8 cellular contexts compared by ENCODE assay signal in the genomic region with DNA sequence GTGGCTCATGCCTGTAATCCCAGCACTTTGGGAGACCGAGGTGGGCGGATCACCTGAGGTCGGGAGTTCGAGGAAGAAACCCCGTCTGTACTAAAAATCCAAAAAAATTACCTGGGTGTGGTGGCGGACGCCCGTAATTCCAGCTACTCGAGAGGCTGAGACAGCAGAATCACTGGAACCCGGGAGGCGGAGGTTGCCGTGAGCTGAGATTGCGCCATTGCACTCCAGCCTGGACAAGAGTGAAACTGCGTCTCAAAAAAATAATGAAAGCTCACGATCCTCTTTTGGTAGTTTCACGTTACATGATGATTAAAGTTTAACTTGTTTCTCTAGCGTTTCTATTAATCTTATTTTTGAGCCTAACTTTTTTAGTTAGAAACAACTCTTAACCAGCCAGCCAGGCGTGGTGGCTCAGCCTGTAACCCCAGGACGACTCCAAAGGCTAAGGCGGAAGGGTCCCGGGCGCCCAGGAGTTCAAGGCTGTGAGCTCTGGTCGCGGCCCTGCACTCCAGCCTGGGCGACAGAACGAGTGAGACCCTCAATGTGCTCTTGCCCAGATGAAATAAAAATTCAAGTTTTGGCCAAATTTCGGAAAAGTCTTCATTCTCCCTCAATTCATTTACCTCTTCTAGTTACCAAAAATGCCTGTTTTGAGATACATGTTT. TPM values are rescaled to one million over a fixed set of nuclear protein-coding genes. Genes with fewer than 3 reads are reported as not detected.
DNase-seq lines count a peak whose midpoint lies in the region; ATAC-seq, FAIRE-seq and TF ChIP-seq lines count a peak whose summit lies in the region.

No MANE protein-coding gene starts in this region.

- POLR2A ChIA-PET in T-cell (lab: Charles Lee), result interaction anchor here in 1 of 2 donors (0.6 kb wide), 1 partner anchor 1257 kb away, joined by 3 read pairs; a partner anchor contains a TSS

- H3K4me3 Mint-ChIP-seq in HFFc6 (peak overlapping the region; percentile 92), T-cell (peak overlapping the region; percentile 88 to 93 (median 90)), glutamatergic neuron (ENCODE audit: unreplicated experiment) (peak overlapping the region; percentile 91)

- CTCF ChIA-PET in T-cell (lab: Charles Lee), result interaction anchor here (0.6 to 3.0 kb wide), 4 partner anchors 9 to 1141 kb away, joined by 3 to 10 read pairs (median 7); partner anchors contain the start of gene MYLK4 (in 1 of the 2)

- no peaks in the 10 kb centered on the region; the same call in 1 of the 2 replicates for H3K9me3 Mint-ChIP-seq in HFFc6
- H3K9me3 Mint-ChIP-seq in T-cell, result no peaks in the 10 kb centered on the region
- H3K9me3 Mint-ChIP-seq in glutamatergic neuron (ENCODE audit: unreplicated experiment), result peaks cover 13% of the 10 kb centered on the region

- H3K27ac Mint-ChIP-seq in HFFc6, result peak overlapping the region; percentile 98
- H3K27ac Mint-ChIP-seq in T-cell, result peak overlapping the region; percentile 98
- H3K27ac Mint-ChIP-seq in glutamatergic neuron (ENCODE audit: unreplicated experiment), result peak overlapping the region; percentile 98

- H3K27ac ChIP-seq in skeletal muscle tissue (ENCODE audit: low read depth, low read length), result peak overlapping the region; percentile 71

- TF ChIP-seq CTCF in HFFc6 (IDR thresholded peaks at IDR 0.05) (no peak), glutamatergic neuron (IDR thresholded peaks at IDR 0.05; ENCODE audit: partially characterized antibody, unreplicated experiment) (no peak)

- ATAC-seq in T-cell (replicated peaks in 1 of 4), result no peak
- no peak for ATAC-seq in GM18505 (IDR thresholded peaks at IDR 0.05; ENCODE audit: unreplicated experiment)

- DNase-seq in HFFc6 (no peak), T-cell (peak in 1 of 34 experiments; percentile 17), glutamatergic neuron (no peak), NCI-H187 treated with DMSO at 0.1 percent for 48 hours (lab: John Stamatoyannopoulos, UW) (no peak), frontal cortex (ENCODE audit: low spot score in 2 of 2) (no peak), inferior parietal cortex (ENCODE audit: extremely low spot score) (no peak)

- H3K36me3 ChIP-seq in skeletal muscle tissue (ENCODE audit: control insufficient read depth in 3 of 3, insufficient read depth in 3 of 3, low read length in 3 of 3), result no peaks in the 10 kb centered on the region

- H3K36me3 Mint-ChIP-seq in HFFc6 (ENCODE audit: low read depth) (peaks cover 7% of the 10 kb centered on the region; the same call in 1 of the 2 replicates), T-cell (no peaks in the 10 kb centered on the region), glutamatergic neuron (ENCODE audit: unreplicated experiment) (no peaks in the 10 kb centered on the region)

- peak overlapping the region in 2 of 3 donors; percentile 81 to 82 for H3K9ac ChIP-seq in skeletal muscle tissue (ENCODE audit: low read depth in 1 of 3, low read length in 3 of 3)

- H3K4me1 Mint-ChIP-seq in HFFc6 (ENCODE audit: low read depth), result peaks cover 45% of the 10 kb centered on the region
- H3K4me1 Mint-ChIP-seq in T-cell, result peaks cover 39 to 43% (median 40%) of the 10 kb centered on the region in 3 donors
- H3K4me1 Mint-ChIP-seq in glutamatergic neuron (ENCODE audit: low read depth, unreplicated experiment), result peaks cover 19% of the 10 kb centered on the region

- no peaks in the 10 kb centered on the region for H3K27me3 ChIP-seq in skeletal muscle tissue (ENCODE audit: control insufficient read depth in 3 of 3, insufficient read depth in 3 of 3, low read length in 3 of 3)

- no peak for TF ChIP-seq POLR2A in GM18505 (IDR thresholded peaks at IDR 0.05; ENCODE audit: borderline replicate concordance, extremely low read depth, insufficient read depth, insufficient read length)

- FAIRE-seq in frontal cortex (lab: Jason Lieb, UNC), result no peak

- H3K27me3 Mint-ChIP-seq in HFFc6 (ENCODE audit: insufficient read depth) (0 out of 2 replicates have a peak, but pooled peaks cover 1% of the 10 kb centered on the region), T-cell (no peaks in the 10 kb centered on the region), glutamatergic neuron (ENCODE audit: unreplicated experiment) (peaks cover 10% of the 10 kb centered on the region)

- H3K4me3 ChIP-seq in skeletal muscle tissue (ENCODE audit: low read length in 3 of 3), result peak overlapping the region; percentile 67 to 85 (median 71)

- peaks cover 26 to 32% (median 28%) of the 10 kb centered on the region in 3 donors for H3K4me1 ChIP-seq in skeletal muscle tissue (ENCODE audit: control insufficient read depth in 3 of 3, insufficient read depth in 3 of 3, low read length in 3 of 3)

- no peaks in the 10 kb centered on the region for H3K9me3 ChIP-seq in skeletal muscle tissue (ENCODE audit: control insufficient read depth in 3 of 3, low read length in 3 of 3)

RNA-seq across cellular contexts. Expression of gene WRNIP1, which starts 1.2 kb away (rescaled TPM):
- 10 to 100 TPM; 31.9 to 40.4 (median 33.5) TPM for total RNA-seq in HFFc6 (2021; fragmentation: NEBNext Ultra II Directional; extraction: Animal tissue kit (Norgen Biotek cat#: 25700))
- total RNA-seq in T-cell (10 to 100 TPM; 30.1 to 46.1 (median 41.1) TPM), glutamatergic neuron (ENCODE audit: unreplicated experiment) (46.5 TPM), skeletal muscle tissue (27.7 TPM), frontal cortex (50.1 TPM)

RNA-seq across cellular contexts. Expression of gene MYLK4, which starts 13.3 kb away (rescaled TPM):
- under 1 TPM; 0.10 to 0.21 (median 0.12) TPM for total RNA-seq in HFFc6 (2021; fragmentation: NEBNext Ultra II Directional; extraction: Animal tissue kit (Norgen Biotek cat#: 25700))
- 1 to 10 TPM in 3 of 5 donors, under 1 TPM in 2; 0.58 to 1.4 (median 1.0) TPM for total RNA-seq in T-cell
- 0.49 TPM for total RNA-seq in glutamatergic neuron (ENCODE audit: unreplicated experiment)
- 5.7 TPM for total RNA-seq in skeletal muscle tissue
- 0.41 TPM for total RNA-seq in frontal cortex
